Comparison of ENCODE assay signal across 1 cellular context in the genomic region with DNA sequence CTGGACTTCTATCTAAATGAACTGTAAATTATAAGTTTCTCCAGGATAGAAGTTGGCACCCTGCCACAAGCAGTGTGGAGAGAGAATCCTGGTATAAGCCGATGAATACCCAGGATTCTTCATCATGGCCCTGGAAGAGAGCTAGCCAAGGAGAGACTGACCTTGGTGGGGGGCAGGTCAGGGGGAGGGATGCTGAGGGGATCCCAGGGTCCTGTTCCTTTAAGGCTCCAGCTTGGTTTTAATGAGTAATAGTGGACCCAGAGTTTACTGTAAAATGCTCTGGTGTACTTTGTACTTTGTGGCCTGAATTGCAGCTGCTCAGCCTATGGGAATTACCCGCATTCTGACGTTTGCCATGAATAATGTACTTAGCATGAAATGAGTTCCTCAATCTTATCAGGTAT.
TF ChIP-seq lines count a peak whose summit lies in the region.

No MANE protein-coding gene starts in this region.

TF ChIP-seq in HepG2, 621 proteins besides CTCF, POLR2A, EP300 and RAD21 (continued from another document and continues in another):
- TF ChIP-seq DZIP1 (CRISPR knock-in tag; IDR thresholded peaks at IDR 0.05) (no peak), MXD3 (CRISPR knock-in tag; IDR thresholded peaks at IDR 0.05) (no peak), HNF4G (IDR thresholded peaks at IDR 0.05; ENCODE audit: borderline replicate concordance, low read depth, low read length) (peak; percentile 89), HNF4G (CRISPR knock-in tag; IDR thresholded peaks at IDR 0.05; ENCODE audit: borderline replicate concordance, low read depth) (no peak), ZNF703 (CRISPR knock-in tag; IDR thresholded peaks at IDR 0.05; ENCODE audit: borderline replicate concordance) (no peak), CC2D1A (CRISPR knock-in tag; IDR thresholded peaks at IDR 0.05) (no peak), KDM4B (CRISPR knock-in tag; IDR thresholded peaks at IDR 0.05) (no peak), ZNF615 (CRISPR knock-in tag; IDR thresholded peaks at IDR 0.05; ENCODE audit: borderline replicate concordance) (no peak), TFDP1 (CRISPR knock-in tag; IDR thresholded peaks at IDR 0.05; ENCODE audit: borderline replicate concordance) (no peak), ZNF260 (CRISPR knock-in tag; IDR thresholded peaks at IDR 0.05; ENCODE audit: borderline replicate concordance, low read depth) (no peak), SP140L (CRISPR knock-in tag; IDR thresholded peaks at IDR 0.05; ENCODE audit: borderline replicate concordance) (no peak), SMC3 (IDR thresholded peaks at IDR 0.05; ENCODE audit: low read length) (no peak), ETV5 (CRISPR knock-in tag; IDR thresholded peaks at IDR 0.05; ENCODE audit: borderline replicate concordance) (no peak), ZNF530 (CRISPR knock-in tag; IDR thresholded peaks at IDR 0.05; ENCODE audit: low read depth) (no peak), DNMT1 (CRISPR knock-in tag; IDR thresholded peaks at IDR 0.05) (no peak), ZNF30 (CRISPR knock-in tag; IDR thresholded peaks at IDR 0.05) (no peak), ZNF761 (CRISPR knock-in tag; conservative IDR thresholded peaks at IDR 0.05) (no peak), ELF3 (CRISPR knock-in tag; IDR thresholded peaks at IDR 0.05) (no peak), ZNF512B (CRISPR knock-in tag; IDR thresholded peaks at IDR 0.05; ENCODE audit: borderline replicate concordance) (no peak), FOSL2 (CRISPR knock-in tag; IDR thresholded peaks at IDR 0.05) (peak; percentile 77), E2F2 (CRISPR knock-in tag; IDR thresholded peaks at IDR 0.05; ENCODE audit: borderline replicate concordance) (no peak), NFYC (CRISPR knock-in tag; IDR thresholded peaks at IDR 0.05) (peak; percentile 45; the same call in 1 of the 2 replicates), CBX5 (CRISPR knock-in tag; IDR thresholded peaks at IDR 0.05; ENCODE audit: borderline replicate concordance) (no peak), JUN (CRISPR knock-in tag; IDR thresholded peaks at IDR 0.05) (no peak), ZNF547 (CRISPR knock-in tag; IDR thresholded peaks at IDR 0.05) (no peak)
- TF ChIP-seq, protein P1, sequence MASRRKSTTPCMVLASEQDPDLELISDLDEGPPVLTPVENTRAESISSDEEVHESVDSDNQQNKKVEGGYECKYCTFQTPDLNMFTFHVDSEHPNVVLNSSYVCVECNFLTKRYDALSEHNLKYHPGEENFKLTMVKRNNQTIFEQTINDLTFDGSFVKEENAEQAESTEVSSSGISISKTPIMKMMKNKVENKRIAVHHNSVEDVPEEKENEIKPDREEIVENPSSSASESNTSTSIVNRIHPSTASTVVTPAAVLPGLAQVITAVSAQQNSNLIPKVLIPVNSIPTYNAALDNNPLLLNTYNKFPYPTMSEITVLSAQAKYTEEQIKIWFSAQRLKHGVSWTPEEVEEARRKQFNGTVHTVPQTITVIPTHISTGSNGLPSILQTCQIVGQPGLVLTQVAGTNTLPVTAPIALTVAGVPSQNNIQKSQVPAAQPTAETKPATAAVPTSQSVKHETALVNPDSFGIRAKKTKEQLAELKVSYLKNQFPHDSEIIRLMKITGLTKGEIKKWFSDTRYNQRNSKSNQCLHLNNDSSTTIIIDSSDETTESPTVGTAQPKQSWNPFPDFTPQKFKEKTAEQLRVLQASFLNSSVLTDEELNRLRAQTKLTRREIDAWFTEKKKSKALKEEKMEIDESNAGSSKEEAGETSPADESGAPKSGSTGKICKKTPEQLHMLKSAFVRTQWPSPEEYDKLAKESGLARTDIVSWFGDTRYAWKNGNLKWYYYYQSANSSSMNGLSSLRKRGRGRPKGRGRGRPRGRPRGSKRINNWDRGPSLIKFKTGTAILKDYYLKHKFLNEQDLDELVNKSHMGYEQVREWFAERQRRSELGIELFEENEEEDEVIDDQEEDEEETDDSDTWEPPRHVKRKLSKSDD (CRISPR knock-in tag; IDR thresholded peaks at IDR 0.05; ENCODE audit: low read depth): no peak
- TF ChIP-seq, protein P2, sequence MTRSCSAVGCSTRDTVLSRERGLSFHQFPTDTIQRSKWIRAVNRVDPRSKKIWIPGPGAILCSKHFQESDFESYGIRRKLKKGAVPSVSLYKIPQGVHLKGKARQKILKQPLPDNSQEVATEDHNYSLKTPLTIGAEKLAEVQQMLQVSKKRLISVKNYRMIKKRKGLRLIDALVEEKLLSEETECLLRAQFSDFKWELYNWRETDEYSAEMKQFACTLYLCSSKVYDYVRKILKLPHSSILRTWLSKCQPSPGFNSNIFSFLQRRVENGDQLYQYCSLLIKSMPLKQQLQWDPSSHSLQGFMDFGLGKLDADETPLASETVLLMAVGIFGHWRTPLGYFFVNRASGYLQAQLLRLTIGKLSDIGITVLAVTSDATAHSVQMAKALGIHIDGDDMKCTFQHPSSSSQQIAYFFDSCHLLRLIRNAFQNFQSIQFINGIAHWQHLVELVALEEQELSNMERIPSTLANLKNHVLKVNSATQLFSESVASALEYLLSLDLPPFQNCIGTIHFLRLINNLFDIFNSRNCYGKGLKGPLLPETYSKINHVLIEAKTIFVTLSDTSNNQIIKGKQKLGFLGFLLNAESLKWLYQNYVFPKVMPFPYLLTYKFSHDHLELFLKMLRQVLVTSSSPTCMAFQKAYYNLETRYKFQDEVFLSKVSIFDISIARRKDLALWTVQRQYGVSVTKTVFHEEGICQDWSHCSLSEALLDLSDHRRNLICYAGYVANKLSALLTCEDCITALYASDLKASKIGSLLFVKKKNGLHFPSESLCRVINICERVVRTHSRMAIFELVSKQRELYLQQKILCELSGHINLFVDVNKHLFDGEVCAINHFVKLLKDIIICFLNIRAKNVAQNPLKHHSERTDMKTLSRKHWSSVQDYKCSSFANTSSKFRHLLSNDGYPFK (CRISPR knock-in tag; IDR thresholded peaks at IDR 0.05; ENCODE audit: borderline replicate concordance): no peak
- TF ChIP-seq, protein P3, sequence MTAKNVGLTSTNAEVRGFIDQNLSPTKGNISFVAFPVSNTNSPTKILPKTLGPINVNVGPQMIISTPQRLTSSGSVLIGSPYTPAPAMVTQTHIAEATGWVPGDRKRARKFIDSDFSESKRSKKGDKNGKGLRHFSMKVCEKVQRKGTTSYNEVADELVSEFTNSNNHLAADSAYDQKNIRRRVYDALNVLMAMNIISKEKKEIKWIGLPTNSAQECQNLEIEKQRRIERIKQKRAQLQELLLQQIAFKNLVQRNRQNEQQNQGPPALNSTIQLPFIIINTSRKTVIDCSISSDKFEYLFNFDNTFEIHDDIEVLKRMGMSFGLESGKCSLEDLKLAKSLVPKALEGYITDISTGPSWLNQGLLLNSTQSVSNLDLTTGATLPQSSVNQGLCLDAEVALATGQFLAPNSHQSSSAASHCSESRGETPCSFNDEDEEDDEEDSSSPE (CRISPR knock-in tag; IDR thresholded peaks at IDR 0.05): no peak
- TF ChIP-seq, protein P4, sequence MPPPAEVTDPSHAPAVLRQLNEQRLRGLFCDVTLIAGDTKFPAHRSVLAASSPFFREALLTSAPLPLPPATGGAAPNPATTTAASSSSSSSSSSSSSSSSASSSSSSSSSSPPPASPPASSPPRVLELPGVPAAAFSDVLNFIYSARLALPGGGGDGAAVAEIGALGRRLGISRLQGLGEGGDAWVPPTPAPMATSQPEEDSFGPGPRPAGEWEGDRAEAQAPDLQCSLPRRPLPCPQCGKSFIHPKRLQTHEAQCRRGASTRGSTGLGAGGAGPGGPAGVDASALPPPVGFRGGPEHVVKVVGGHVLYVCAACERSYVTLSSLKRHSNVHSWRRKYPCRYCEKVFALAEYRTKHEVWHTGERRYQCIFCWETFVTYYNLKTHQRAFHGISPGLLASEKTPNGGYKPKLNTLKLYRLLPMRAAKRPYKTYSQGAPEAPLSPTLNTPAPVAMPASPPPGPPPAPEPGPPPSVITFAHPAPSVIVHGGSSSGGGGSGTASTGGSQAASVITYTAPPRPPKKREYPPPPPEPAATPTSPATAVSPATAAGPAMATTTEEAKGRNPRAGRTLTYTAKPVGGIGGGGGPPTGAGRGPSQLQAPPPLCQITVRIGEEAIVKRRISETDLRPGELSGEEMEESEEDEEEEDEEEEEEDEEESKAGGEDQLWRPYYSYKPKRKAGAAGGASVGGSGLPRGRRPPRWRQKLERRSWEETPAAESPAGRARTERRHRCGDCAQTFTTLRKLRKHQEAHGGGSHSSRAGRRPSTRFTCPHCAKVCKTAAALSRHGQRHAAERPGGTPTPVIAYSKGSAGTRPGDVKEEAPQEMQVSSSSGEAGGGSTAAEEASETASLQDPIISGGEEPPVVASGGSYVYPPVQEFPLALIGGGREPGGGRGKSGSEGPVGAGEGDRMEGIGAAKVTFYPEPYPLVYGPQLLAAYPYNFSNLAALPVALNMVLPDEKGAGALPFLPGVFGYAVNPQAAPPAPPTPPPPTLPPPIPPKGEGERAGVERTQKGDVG (CRISPR knock-in tag; IDR thresholded peaks at IDR 0.05; ENCODE audit: borderline replicate concordance): no peak
- TF ChIP-seq, protein P5, sequence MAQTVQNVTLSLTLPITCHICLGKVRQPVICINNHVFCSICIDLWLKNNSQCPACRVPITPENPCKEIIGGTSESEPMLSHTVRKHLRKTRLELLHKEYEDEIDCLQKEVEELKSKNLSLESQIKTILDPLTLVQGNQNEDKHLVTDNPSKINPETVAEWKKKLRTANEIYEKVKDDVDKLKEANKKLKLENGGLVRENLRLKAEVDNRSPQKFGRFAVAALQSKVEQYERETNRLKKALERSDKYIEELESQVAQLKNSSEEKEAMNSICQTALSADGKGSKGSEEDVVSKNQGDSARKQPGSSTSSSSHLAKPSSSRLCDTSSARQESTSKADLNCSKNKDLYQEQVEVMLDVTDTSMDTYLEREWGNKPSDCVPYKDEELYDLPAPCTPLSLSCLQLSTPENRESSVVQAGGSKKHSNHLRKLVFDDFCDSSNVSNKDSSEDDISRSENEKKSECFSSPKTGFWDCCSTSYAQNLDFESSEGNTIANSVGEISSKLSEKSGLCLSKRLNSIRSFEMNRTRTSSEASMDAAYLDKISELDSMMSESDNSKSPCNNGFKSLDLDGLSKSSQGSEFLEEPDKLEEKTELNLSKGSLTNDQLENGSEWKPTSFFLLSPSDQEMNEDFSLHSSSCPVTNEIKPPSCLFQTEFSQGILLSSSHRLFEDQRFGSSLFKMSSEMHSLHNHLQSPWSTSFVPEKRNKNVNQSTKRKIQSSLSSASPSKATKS (CRISPR knock-in tag; IDR thresholded peaks at IDR 0.05): no peak
- TF ChIP-seq, protein P6, sequence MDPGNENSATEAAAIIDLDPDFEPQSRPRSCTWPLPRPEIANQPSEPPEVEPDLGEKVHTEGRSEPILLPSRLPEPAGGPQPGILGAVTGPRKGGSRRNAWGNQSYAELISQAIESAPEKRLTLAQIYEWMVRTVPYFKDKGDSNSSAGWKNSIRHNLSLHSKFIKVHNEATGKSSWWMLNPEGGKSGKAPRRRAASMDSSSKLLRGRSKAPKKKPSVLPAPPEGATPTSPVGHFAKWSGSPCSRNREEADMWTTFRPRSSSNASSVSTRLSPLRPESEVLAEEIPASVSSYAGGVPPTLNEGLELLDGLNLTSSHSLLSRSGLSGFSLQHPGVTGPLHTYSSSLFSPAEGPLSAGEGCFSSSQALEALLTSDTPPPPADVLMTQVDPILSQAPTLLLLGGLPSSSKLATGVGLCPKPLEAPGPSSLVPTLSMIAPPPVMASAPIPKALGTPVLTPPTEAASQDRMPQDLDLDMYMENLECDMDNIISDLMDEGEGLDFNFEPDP (CRISPR knock-in tag; conservative IDR thresholded peaks at IDR 0.05): no peak
